8 cellular contexts compared by ENCODE assay signal in the genomic region with DNA sequence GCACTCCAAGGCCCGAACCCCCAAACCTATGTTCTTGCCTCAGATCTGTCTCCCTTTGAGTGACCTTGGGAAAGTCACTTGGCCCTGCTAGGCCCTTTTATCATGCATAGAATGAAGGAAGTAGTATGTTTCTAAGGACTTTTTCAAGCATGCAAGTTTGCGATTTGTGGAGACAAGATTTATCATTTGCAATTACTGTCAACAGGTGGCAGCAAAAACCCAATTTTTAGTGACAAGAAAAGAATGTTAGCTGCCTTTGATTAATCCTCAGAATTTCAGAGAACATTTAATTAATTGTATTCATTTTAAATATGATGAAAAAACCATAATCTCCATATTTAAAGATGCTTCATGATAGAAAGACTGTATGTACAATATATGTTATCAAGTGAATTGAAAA. TPM values are rescaled to one million over a fixed set of nuclear protein-coding genes. Genes with fewer than 3 reads are reported as not detected.
DNase-seq lines count a peak whose midpoint lies in the region; ATAC-seq, FAIRE-seq and TF ChIP-seq lines count a peak whose summit lies in the region.

No MANE protein-coding gene starts in this region.

- H3K27me3 ChIP-seq in K562 (ENCODE audit: control insufficient read depth in 2 of 2, insufficient read depth in 2 of 2, low read length in 2 of 2) (0 out of 5 replicates have a peak, but pooled peaks cover 0 to 2% of the 10 kb centered on the region in 2 experiments), liver (ENCODE audit: control insufficient read depth in 4 of 4, insufficient read depth in 4 of 4, low read length in 3 of 4) (peaks cover 0 to 2% (median 0%) of the 10 kb centered on the region in 4 donors)

- in situ Hi-C loops in K562 (cut with MboI) = no loop called here

- FAIRE-seq in K562 (lab: Jason Lieb, UNC) = peak; percentile 67

- no peaks in the 10 kb centered on the region for H3K36me3 Mint-ChIP-seq in activated CD4-positive, alpha-beta memory T cell treated with anti-CD3 and anti-CD28 coated beads for 36 hours

- no peak for TF ChIP-seq EP300 in K562 (IDR thresholded peaks at IDR 0.05; ENCODE audit: low read length)

- CTCF ChIA-PET in K562 (lab: Yijun Ruan, JAX; ENCODE audit: low intra/inter-chr PET ratio) = interaction anchor here (0.6 to 1.3 kb wide), 3 partner anchors 600 to 1135 kb away, joined by 3 to 4 read pairs (median 3); no protein-coding TSS in a partner anchor
- CTCF ChIA-PET in activated CD4-positive, alpha-beta memory T cell treated with anti-CD3 and anti-CD28 coated beads for 36 hours (lab: Charles Lee) = interaction anchor here (0.6 to 6.5 kb wide), 48 partner anchors 8 to 1548 kb away, joined by 3 to 55 read pairs (median 4); partner anchors contain the start of genes ATG5 and PREP

- H3K27ac ChIP-seq in K562 (ENCODE audit: extremely low read depth, low read depth, low read length) (no peak overlapping the region), liver (ENCODE audit: low read depth in 1 of 2, low read length in 2 of 2) (no peak overlapping the region)

- no peak overlapping the region for H3K4me2 ChIP-seq in K562 (ENCODE audit: insufficient read depth, low read length)

- DNase-seq in AG10803 (ENCODE audit: low read depth) (peak; percentile 67), GM12865 (ENCODE audit: low read depth) (peak; percentile 69), NCI-H2171 treated with DMSO at 0.1 percent for 48 hours (lab: John Stamatoyannopoulos, UW) (peak; percentile 12), K562 (ENCODE audit: extremely low read depth in 1 of 4, low spot score in 3 of 4) (peak in 3 of 4 experiments; percentile 13 to 57 (median 22)), GOT3 (lab: John Stamatoyannopoulos, UW) (no peak), NK-92 (lab: John Stamatoyannopoulos, UW; ENCODE audit: unreplicated experiment) (no peak)
- DNase-seq in activated CD4-positive, alpha-beta memory T cell treated with anti-CD3 and anti-CD28 coated beads for 36 hours = no peak

- H3K4me3 ChIP-seq in AG10803 (ENCODE audit: low read length) = no peak overlapping the region
- no peak overlapping the region for H3K4me3 ChIP-seq in GM12865 (ENCODE audit: low read depth, low read length)
- no peak overlapping the region for H3K4me3 ChIP-seq in K562
- H3K4me3 ChIP-seq in liver (ENCODE audit: low read depth in 1 of 3, low read length in 3 of 3) = no peak overlapping the region

- TF ChIP-seq CTCF in AG10803 (conservative IDR thresholded peaks at IDR 0.05; ENCODE audit: low read length) (peak; percentile 59), GM12865 (IDR thresholded peaks at IDR 0.05; ENCODE audit: insufficient read depth, low read depth, low read length, missing control alignments) (peak; percentile 45), K562 (IDR thresholded peaks at IDR 0.05 in 2 of 3, conservative IDR thresholded peaks at IDR 0.05 in 1 of 3; ENCODE audit: insufficient read depth in 2 of 3, low read depth in 1 of 3, low read length in 3 of 3) (peak; percentile 30 to 63 (median 46); a peak in 4 of 6 replicates), liver (IDR thresholded peaks at IDR 0.05; ENCODE audit: low read depth, low read length, missing input control) (peak; percentile 51)

- H3K9me3 ChIP-seq in K562 (replicated peaks; ENCODE audit: control insufficient read depth, insufficient read depth, low read depth, low read length) = no peaks in the 10 kb centered on the region
- no peaks in the 10 kb centered on the region for H3K9me3 ChIP-seq in liver (ENCODE audit: control insufficient read depth in 4 of 4, low read length in 3 of 4)

- no peaks in the 10 kb centered on the region for H3K79me2 ChIP-seq in K562 (ENCODE audit: control insufficient read depth, insufficient read depth, low read length)

- no peaks in the 10 kb centered on the region for H3K4me1 Mint-ChIP-seq in activated CD4-positive, alpha-beta memory T cell treated with anti-CD3 and anti-CD28 coated beads for 36 hours (ENCODE audit: low read depth)

- POLR2A ChIA-PET in K562 (lab: Yijun Ruan, JAX) = interaction anchor here (0.9 kb wide), 1 partner anchor 29 kb away, joined by 3 read pairs; the partner anchor contains the start of gene PREP
- POLR2A ChIA-PET in activated CD4-positive, alpha-beta memory T cell treated with anti-CD3 and anti-CD28 coated beads for 36 hours (lab: Charles Lee) = no interaction called here

- no peak overlapping the region for H3K4me3 Mint-ChIP-seq in activated CD4-positive, alpha-beta memory T cell treated with anti-CD3 and anti-CD28 coated beads for 36 hours

- H3K9me3 Mint-ChIP-seq in activated CD4-positive, alpha-beta memory T cell treated with anti-CD3 and anti-CD28 coated beads for 36 hours = no peaks in the 10 kb centered on the region

- BruUV-seq in K562 (replicated peaks; lab: Mats Ljungman, UMichigan) = no TSS peak

- 4% methylated on average over 2 of the region's 2 CpGs for WGBS in K562 (ENCODE audit: insufficient coverage, low coverage, missing lambda C conversion rate)
- 31% methylated on average over 2 of the region's 2 CpGs for WGBS in liver

- TF ChIP-seq RAD21 in K562 (CRISPR knock-in tag; conservative IDR thresholded peaks at IDR 0.05 in 1 of 2, IDR thresholded peaks at IDR 0.05 in 1 of 2) (peak; percentile 71 to 72), liver (IDR thresholded peaks at IDR 0.05) (peak; percentile 72 to 75)

- H3K9me1 ChIP-seq in K562 (ENCODE audit: control insufficient read depth, insufficient read depth, low read length) = no peaks in the 10 kb centered on the region

- ATAC-seq in K562 = no peak

- no peaks in the 10 kb centered on the region for H3K36me3 ChIP-seq in K562 (ENCODE audit: control insufficient read depth, insufficient read depth, low read length)
- no peaks in the 10 kb centered on the region for H3K36me3 ChIP-seq in liver (ENCODE audit: control insufficient read depth in 4 of 4, insufficient read depth in 3 of 4, low read depth in 1 of 4, low read length in 3 of 4)

- intact Hi-C loops in K562 (cut with micrococcal nuclease) = loop anchor here (5.0 kb wide), 1 partner anchor 656 kb away; the partner anchor contains the start of gene PRDM1
- intact Hi-C loops in activated CD4-positive, alpha-beta memory T cell treated with anti-CD3 and anti-CD28 coated beads for 36 hours (cut with micrococcal nuclease) = loop anchor here (2.0 to 5.0 kb wide), 3 partner anchors 54 to 792 kb away; no protein-coding TSS in a partner anchor

- H3K27me3 Mint-ChIP-seq in activated CD4-positive, alpha-beta memory T cell treated with anti-CD3 and anti-CD28 coated beads for 36 hours = peaks cover 8% of the 10 kb centered on the region

- H2AFZ ChIP-seq in K562 (ENCODE audit: low read depth, low read length) = 0 out of 2 replicates have a peak overlapping the region, but pooled peaks have one; percentile 19

- no peak for TF ChIP-seq POLR2A in K562 (conservative IDR thresholded peaks at IDR 0.05)

- no peaks in the 10 kb centered on the region for H4K20me1 ChIP-seq in K562 (replicated peaks; ENCODE audit: control insufficient read depth, insufficient read depth, low read length)

- H3K4me1 ChIP-seq in K562 (replicated peaks in 1 of 2; ENCODE audit: control insufficient read depth in 2 of 2, insufficient read depth in 2 of 2, low read length in 2 of 2) (no peaks in the 10 kb centered on the region), liver (ENCODE audit: control insufficient read depth in 4 of 4, insufficient read depth in 4 of 4, low read length in 3 of 4) (no peaks in the 10 kb centered on the region)

- H3K27ac Mint-ChIP-seq in activated CD4-positive, alpha-beta memory T cell treated with anti-CD3 and anti-CD28 coated beads for 36 hours = no peak overlapping the region

- no peak overlapping the region for H3K9ac ChIP-seq in K562 (ENCODE audit: insufficient read depth in 1 of 2, low read depth in 2 of 2, low read length in 2 of 2)
- no peak overlapping the region for H3K9ac ChIP-seq in liver (ENCODE audit: low read depth in 1 of 2, low read length in 2 of 2)

TF ChIP-seq in K562, 482 proteins besides CTCF, POLR2A, EP300 and RAD21 (continues in another document):
- TF ChIP-seq SMC3 (conservative IDR thresholded peaks at IDR 0.05; ENCODE audit: insufficient read depth, low read depth, low read length) (0 out of 2 replicates have a peak, but pooled peaks have one; percentile 34), ZC3H8 (IDR thresholded peaks at IDR 0.05) (no peak)

TF ChIP-seq in liver, 16 proteins besides CTCF, POLR2A, EP300 and RAD21 (continues in another document):
- no peak for TF ChIP-seq JUND (IDR thresholded peaks at IDR 0.05)
- TF ChIP-seq EGR1 (IDR thresholded peaks at IDR 0.05; ENCODE audit: low read depth in 2 of 2) = no peak
- TF ChIP-seq, protein P1, sequence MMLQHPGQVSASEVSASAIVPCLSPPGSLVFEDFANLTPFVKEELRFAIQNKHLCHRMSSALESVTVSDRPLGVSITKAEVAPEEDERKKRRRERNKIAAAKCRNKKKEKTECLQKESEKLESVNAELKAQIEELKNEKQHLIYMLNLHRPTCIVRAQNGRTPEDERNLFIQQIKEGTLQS (IDR thresholded peaks at IDR 0.05) = no peak
- TF ChIP-seq NR2F2 (IDR thresholded peaks at IDR 0.05) = no peak

RNA-seq across cellular contexts. Expression of gene PREP, which starts 28.3 kb away (rescaled TPM):
- 39.0 and 76.5 TPM in 2 replicates for total RNA-seq in K562 (2011; cell fraction: chromatin; rRNA removed; ENCODE audit: low replicate concordance)
- 18.8 and 23.4 TPM in 2 replicates for total RNA-seq in K562 (2011; cell fraction: nucleolus; rRNA removed)
- 43.5 and 68.7 TPM in 2 replicates for total RNA-seq in K562 (2011; cell fraction: nucleoplasm; rRNA removed)
- total RNA-seq in K562 (2014; rRNA removed) (22.4 and 22.7 TPM in 2 replicates), K562 (2014; rRNA removed; fragmentation: Illumina TruSeq; extraction: Trizol) (33.8 and 33.9 TPM in 2 replicates), K562 (2015; rRNA removed; fragmentation: Illumina TruSeq; extraction: Trizol) (27.0 and 28.3 TPM in 2 replicates), K562 (2021) (54.7 and 58.3 TPM in 2 replicates), liver (10 to 100 TPM; 11.4 to 17.7 TPM)
- polyA plus RNA-seq in K562 (2011; rRNA removed) (21.5 and 26.2 TPM in 2 replicates), K562 (2014; fragmentation: Illumina TruSeq; extraction: Trizol) (56.7 and 60.8 TPM in 2 replicates), K562 (2014; fragmentation: Nextera tagmentation; extraction: Ambion mirVana) (10 to 100 TPM; 14.1 to 18.6 TPM), K562 (2014; rRNA removed) (28.2 and 30.0 TPM in 2 replicates), liver (10 to 100 TPM in 1 of 2 donors, 1 to 10 TPM in 1; 7.3 to 14.5 TPM)
- polyA plus RNA-seq in K562 (2011; cell fraction: cytosol; rRNA removed) = 15.1 and 25.2 TPM in 2 replicates
- polyA plus RNA-seq in K562 (2011; cell fraction: nucleus; rRNA removed) = 24.9 and 27.3 TPM in 2 replicates
- 31.8 and 42.1 TPM in 2 replicates for polyA plus RNA-seq in K562 (2012)
- 43.8 and 56.0 TPM in 2 replicates for polyA minus RNA-seq in K562 (2011; rRNA and poly(A)+ RNA removed)
- polyA minus RNA-seq in K562 (2011; cell fraction: cytosol; rRNA and poly(A)+ RNA removed) = 26.1 and 28.8 TPM in 2 replicates
- polyA minus RNA-seq in K562 (2011; cell fraction: nucleus; rRNA and poly(A)+ RNA removed) = 22.5 and 32.8 TPM in 2 replicates
- total RNA-seq in activated CD4-positive, alpha-beta memory T cell treated with anti-CD3 and anti-CD28 coated beads for 36 hours = 10 to 100 TPM; 42.7 to 45.7 TPM

Comparison
In these comparisons a context has a peak if more than half of its experiments do, and no peak if none do; other contexts are left out.
1. DNase-seq: peak in AG10803 (single experiment), GM12865 (single experiment), NCI-H2171 treated with DMSO at 0.1 percent for 48 hours (single experiment) and K562 (3 of 4); none in GOT3 (single experiment), NK-92 (single experiment) and activated CD4-positive, alpha-beta memory T cell treated with anti-CD3 and anti-CD28 coated beads for 36 hours (single experiment).
2. Peak in every context shown above with its lines, with median percentiles within 50 percentile points of each other: CTCF ChIP-seq.